Comparison of ENCODE assay signal across 8 cellular contexts in genomic region chr18:35616664-35617423, GRCh38. TPM values are rescaled to one million over a fixed set of nuclear protein-coding genes. Genes with fewer than 3 reads are reported as not detected.
DNase-seq lines count a peak whose midpoint lies in the region; ATAC-seq lines count a peak whose summit lies in the region.

No MANE protein-coding gene starts in this region.

- no peaks in the 10 kb centered on the region for H3K27me3 Mint-ChIP-seq in stimulated activated memory B cell treated with anti-CD40 and anti-IgM and Interleukin-4, amounts not matched to agents 10 μg/mL and 1 μg/mL and 100 μg/mL, for 72 hours

- H2AFZ ChIP-seq in Karpas-422 (ENCODE audit: low read length) = no peak overlapping the region

- no peaks in the 10 kb centered on the region for H3K9me2 ChIP-seq in Karpas-422 (replicated peaks; ENCODE audit: insufficient read depth, low read length)

- H3K36me3 Mint-ChIP-seq in stimulated activated memory B cell treated with anti-CD40 and anti-IgM and Interleukin-4, amounts not matched to agents 10 μg/mL and 1 μg/mL and 100 μg/mL, for 72 hours = peaks cover 9% of the 10 kb centered on the region

- H3K27me3 ChIP-seq in Karpas-422 (ENCODE audit: low read length) (no peaks in the 10 kb centered on the region), muscle layer of duodenum (ENCODE audit: low read depth, low read length) (no peaks in the 10 kb centered on the region)

- H3K9me3 Mint-ChIP-seq in stimulated activated memory B cell treated with anti-CD40 and anti-IgM and Interleukin-4, amounts not matched to agents 10 μg/mL and 1 μg/mL and 100 μg/mL, for 72 hours = no peaks in the 10 kb centered on the region

- ATAC-seq in GM21825 (IDR thresholded peaks at IDR 0.05; ENCODE audit: unreplicated experiment) = peak; percentile 99
- peak; percentile 100 for ATAC-seq in stimulated activated memory B cell treated with anti-CD40 and anti-IgM and Interleukin-4, amounts not matched to agents 10 μg/mL and 1 μg/mL and 100 μg/mL, for 72 hours

- H4K20me1 ChIP-seq in Karpas-422 (ENCODE audit: insufficient read depth, low read depth, low read length) = no peaks in the 10 kb centered on the region

- H3K27ac ChIP-seq in Karpas-422 (ENCODE audit: low read length) (peak overlapping the region; percentile 86), muscle layer of duodenum (ENCODE audit: low read length) (peak overlapping the region; percentile 33)

- peaks cover 13% of the 10 kb centered on the region for H3K4me1 Mint-ChIP-seq in stimulated activated memory B cell treated with anti-CD40 and anti-IgM and Interleukin-4, amounts not matched to agents 10 μg/mL and 1 μg/mL and 100 μg/mL, for 72 hours

- DNase-seq in ELR (ENCODE audit: low read depth) (peak; percentile 87), Karpas-422 (peak; percentile 87), NCI-H446 treated with DMSO at 0.1 percent for 48 hours (lab: John Stamatoyannopoulos, UW) (no peak)
- peak; percentile 37 to 38 for DNase-seq in activated CD4-positive, alpha-beta T cell treated with anti-CD3 and anti-CD28 coated beads for 24 hours (ENCODE audit: low read depth in 2 of 2)
- DNase-seq in effector CD4-positive, alpha-beta T cell = peak; percentile 47

- peak overlapping the region; percentile 59 for H3K4me2 ChIP-seq in Karpas-422 (ENCODE audit: low read depth, low read length, poor library complexity, severe bottlenecking)

- H3K4me3 ChIP-seq in Karpas-422 (ENCODE audit: low read length) (peak overlapping the region; percentile 44), muscle layer of duodenum (ENCODE audit: low read depth in 1 of 2, low read length in 2 of 2) (no peak overlapping the region)

- peaks cover 34% of the 10 kb centered on the region for H3K36me3 ChIP-seq in Karpas-422 (ENCODE audit: insufficient read depth, low read length)
- peaks cover 0 to 4% of the 10 kb centered on the region in 2 donors for H3K36me3 ChIP-seq in muscle layer of duodenum (ENCODE audit: control insufficient read depth in 1 of 2, insufficient read depth in 2 of 2, low read length in 2 of 2)

- no peaks in the 10 kb centered on the region for H3K9me3 ChIP-seq in Karpas-422 (ENCODE audit: low read length)
- no peaks in the 10 kb centered on the region for H3K9me3 ChIP-seq in muscle layer of duodenum (ENCODE audit: control insufficient read depth in 1 of 2, low read length in 2 of 2)

- H3K9ac ChIP-seq in Karpas-422 (ENCODE audit: low read length) = peak overlapping the region; percentile 45

- H3K4me3 Mint-ChIP-seq in stimulated activated memory B cell treated with anti-CD40 and anti-IgM and Interleukin-4, amounts not matched to agents 10 μg/mL and 1 μg/mL and 100 μg/mL, for 72 hours = no peak overlapping the region

- H3K27ac Mint-ChIP-seq in stimulated activated memory B cell treated with anti-CD40 and anti-IgM and Interleukin-4, amounts not matched to agents 10 μg/mL and 1 μg/mL and 100 μg/mL, for 72 hours = no peak overlapping the region

- H3K79me2 ChIP-seq in Karpas-422 (ENCODE audit: low read length) = peaks cover 100% of the 10 kb centered on the region

- peaks cover 97% of the 10 kb centered on the region for H3K4me1 ChIP-seq in Karpas-422 (ENCODE audit: low read length)
- H3K4me1 ChIP-seq in muscle layer of duodenum (ENCODE audit: control insufficient read depth in 1 of 2, insufficient read depth in 2 of 2, low read length in 2 of 2) = peaks cover 7 to 33% of the 10 kb centered on the region in 2 donors

RNA-seq across cellular contexts. Expression of gene GALNT1, which starts 35.3 kb away (rescaled TPM):
- total RNA-seq in Karpas-422 (2014; rRNA removed; shearing (Covaris generic); ENCODE audit: low replicate concordance) = 172 and 259 TPM in 2 replicates
